18 cellular contexts compared by ENCODE assay signal in the genomic region with DNA sequence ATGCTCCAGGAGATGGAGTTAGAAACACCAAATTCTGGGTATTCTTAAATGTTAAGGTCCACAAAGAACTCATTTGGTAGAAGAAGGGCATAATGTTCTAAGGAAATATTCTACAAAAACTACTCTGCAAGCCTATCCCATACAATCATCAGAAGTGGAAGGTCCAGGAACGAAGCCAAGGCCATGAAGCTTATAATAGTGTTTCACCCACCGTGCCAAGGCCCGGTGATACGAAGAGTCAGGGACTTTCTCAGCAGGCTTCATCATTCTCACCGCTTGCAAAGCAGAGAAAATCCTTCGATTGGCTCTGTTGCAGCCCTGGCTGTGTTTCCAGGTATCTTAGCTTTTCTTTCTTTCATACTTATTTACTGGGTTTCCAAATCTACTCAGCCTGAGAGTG.
DNase-seq lines count a peak whose midpoint lies in the region; ATAC-seq and TF ChIP-seq lines count a peak whose summit lies in the region.
"Had no signal": no experiment of that assay in that cellular context is flagged by ENCODE, and none has a peak within 500 bp of the region (broad histone marks: within the 10 kb centered on the region; RNA-seq: fewer than 3 reads in every experiment).

No MANE protein-coding gene starts in this region.

- peak; percentile 45 for ATAC-seq in Right ventricle myocardium inferior
- no peak for ATAC-seq in GM19023 (IDR thresholded peaks at IDR 0.05; ENCODE audit: unreplicated experiment)
- ATAC-seq in GM19328 (IDR thresholded peaks at IDR 0.05; ENCODE audit: unreplicated experiment): no peak
- ATAC-seq: A549 had no signal

- H3K9me3 Mint-ChIP-seq in neural crest cell: peaks cover 4% of the 10 kb centered on the region
- H3K9me3 Mint-ChIP-seq: CD4-positive, alpha-beta T cell had no signal

- TF ChIP-seq CTCF in neural crest cell (conservative IDR thresholded peaks at IDR 0.05): no peak

- peaks cover 72% of the 10 kb centered on the region for H3K4me1 Mint-ChIP-seq in neural crest cell

- peak overlapping the region; percentile 55 for H3K27ac ChIP-seq in temporal lobe (ENCODE audit: low read depth, low read length)
- H3K27ac ChIP-seq: 22Rv1, A549, C4-2B, GM23248, HL-60 had no signal

- DNase-seq in Right ventricle myocardium inferior (ENCODE audit: missing footprints): peak; percentile 60
- no peak for DNase-seq in cardiac septum (ENCODE audit: low spot score)
- peak; percentile 3 for DNase-seq in G401 (ENCODE audit: low spot score)
- DNase-seq in neural crest cell (ENCODE audit: low read depth, low spot score): no peak
- no peak for DNase-seq in activated CD8-positive, alpha-beta memory T cell treated with anti-CD3 and anti-CD28 coated beads, Interleukin-2, amount 50 U/mL, for 4 hours
- DNase-seq: AML-193; Caco-2; CD4-positive, alpha-beta T cell; GF-D8; GM23248; HCEC 1CT had no signal

- in situ Hi-C loops in G401 (cut with HindIII; ENCODE audit: low sequenced_read_pairs): no loop called here

- H3K4me3 Mint-ChIP-seq in neural crest cell: no peak overlapping the region
- H3K4me3 Mint-ChIP-seq: CD4-positive, alpha-beta T cell had no signal

- peaks cover 3% of the 10 kb centered on the region for H3K36me3 Mint-ChIP-seq in neural crest cell (ENCODE audit: low read depth)

- H3K27ac Mint-ChIP-seq in neural crest cell (ENCODE audit: unreplicated experiment): peak overlapping the region; percentile 10
- H3K27ac Mint-ChIP-seq: CD4-positive, alpha-beta T cell had no signal

- intact Hi-C loops in Right ventricle myocardium inferior (cut with DNase I) (no loop called here), cardiac septum (cut with DNase I) (no loop called here)

- H3K27me3 Mint-ChIP-seq in neural crest cell (ENCODE audit: low read depth): no peaks in the 10 kb centered on the region

Comparison
In these comparisons a context has a peak if more than half of its experiments do, and no peak if none do; other contexts are left out.
1. DNase-seq: peak in Right ventricle myocardium inferior (single experiment) and G401 (single experiment); none in cardiac septum (single experiment), neural crest cell (single experiment) and activated CD8-positive, alpha-beta memory T cell treated with anti-CD3 and anti-CD28 coated beads, Interleukin-2, amount 50 U/mL, for 4 hours (single experiment).